ENCODE assay signal across 11 cellular contexts in genomic region chr1:149848340-149848771, GRCh38.
DNase-seq lines count a peak whose midpoint lies in the region; ATAC-seq and FAIRE-seq lines count a peak whose summit lies in the region.
"Had no signal": no experiment of that assay in that cellular context is flagged by ENCODE, and none has a peak within 500 bp of the region (broad histone marks: within the 10 kb centered on the region; RNA-seq: fewer than 3 reads in every experiment).

No MANE protein-coding gene starts in this region.

- H3K4me3 Mint-ChIP-seq in T-helper 2 cell treated with Interferon-gamma antibody and Interleukin-4, amounts not matched to agents 5 μg/mL and 100 μg/mL, for 36 hours = peak overlapping the region; percentile 88

- no peaks in the 10 kb centered on the region for H3K9me3 Mint-ChIP-seq in T-helper 2 cell treated with Interferon-gamma antibody and Interleukin-4, amounts not matched to agents 5 μg/mL and 100 μg/mL, for 36 hours

- ATAC-seq in GM21737 (IDR thresholded peaks at IDR 0.05; ENCODE audit: unreplicated experiment) = no peak

- H3K4me3 ChIP-seq in skeletal muscle cell (ENCODE audit: low read depth, low read length) = peak overlapping the region; percentile 64
- H3K4me3 ChIP-seq: tibial artery had no signal

- peaks cover 32% of the 10 kb centered on the region for H3K36me3 Mint-ChIP-seq in T-helper 2 cell treated with Interferon-gamma antibody and Interleukin-4, amounts not matched to agents 5 μg/mL and 100 μg/mL, for 36 hours (ENCODE audit: low read depth)

- FAIRE-seq in RCC 7860 (lab: Jason Lieb, UNC) = no peak

- peak overlapping the region; percentile 72 for H3K27ac ChIP-seq in epithelial cell of prostate
- H3K27ac ChIP-seq: coronary artery, parathyroid adenoma, tibial artery had no signal

- H3K27ac Mint-ChIP-seq in T-helper 2 cell treated with Interferon-gamma antibody and Interleukin-4, amounts not matched to agents 5 μg/mL and 100 μg/mL, for 36 hours = peak overlapping the region; percentile 93

- no peaks in the 10 kb centered on the region for H3K27me3 Mint-ChIP-seq in T-helper 2 cell treated with Interferon-gamma antibody and Interleukin-4, amounts not matched to agents 5 μg/mL and 100 μg/mL, for 36 hours (ENCODE audit: low read depth)

- H3K4me1 Mint-ChIP-seq in T-helper 2 cell treated with Interferon-gamma antibody and Interleukin-4, amounts not matched to agents 5 μg/mL and 100 μg/mL, for 36 hours (ENCODE audit: low read depth) = peaks cover 52% of the 10 kb centered on the region

- peak; percentile 3 for DNase-seq in T-helper 2 cell treated with Interferon-gamma antibody and Interleukin-4, amounts not matched to agents 5 μg/mL and 100 μg/mL, for 36 hours (ENCODE audit: low spot score)
- DNase-seq in T-helper 2 cell = no peak
- DNase-seq in RCC 7860 (ENCODE audit: low spot score) = peak; percentile 4
- no peak for DNase-seq in epithelial cell of prostate (ENCODE audit: low read depth, low spot score)
- DNase-seq in skeletal muscle cell (ENCODE audit: low read depth) = no peak
- DNase-seq in NCI-H524 treated with DMSO at 0.1 percent for 48 hours (lab: John Stamatoyannopoulos, UW) = no peak
- no peak for DNase-seq in NOMO-1 treated with DMSO at 0.1 percent for 48 hours (lab: John Stamatoyannopoulos, UW; ENCODE audit: unreplicated experiment)
- DNase-seq: tibial artery had no signal

Comparison
In these comparisons a context has a peak if more than half of its experiments do, and no peak if none do; other contexts are left out.
1. DNase-seq: peak in T-helper 2 cell treated with Interferon-gamma antibody and Interleukin-4, amounts not matched to agents 5 μg/mL and 100 μg/mL, for 36 hours (single experiment) and RCC 7860 (single experiment); none in T-helper 2 cell (0 of 5), epithelial cell of prostate (single experiment), skeletal muscle cell (single experiment), NCI-H524 treated with DMSO at 0.1 percent for 48 hours (single experiment) and NOMO-1 treated with DMSO at 0.1 percent for 48 hours (single experiment).